In genomic region chr11:69245491-69246345, GRCh38 we compare ENCODE assay signal across 17 cellular contexts. TPM values are rescaled to one million over a fixed set of nuclear protein-coding genes. Genes with fewer than 3 reads are reported as not detected.
DNase-seq lines count a peak whose midpoint lies in the region; ATAC-seq and TF ChIP-seq lines count a peak whose summit lies in the region.
"Had no signal": no experiment of that assay in that cellular context is flagged by ENCODE, and none has a peak within 500 bp of the region (broad histone marks: within the 10 kb centered on the region; RNA-seq: fewer than 3 reads in every experiment).

No MANE protein-coding gene starts in this region.

- H3K4me3 ChIP-seq in right cardiac atrium (ENCODE audit: low read length) (no peak overlapping the region), left ventricle myocardium inferior (no peak overlapping the region), sigmoid colon (no peak overlapping the region)

- TF ChIP-seq EP300 in sigmoid colon (IDR thresholded peaks at IDR 0.05): no peak

- no peak overlapping the region for H3K27ac ChIP-seq in right cardiac atrium (ENCODE audit: low read length)
- H3K27ac ChIP-seq in left ventricle myocardium inferior (replicated peaks): peak overlapping the region; percentile 57
- H3K27ac ChIP-seq in sigmoid colon: no peak overlapping the region
- H3K27ac ChIP-seq: RWPE1 had no signal

- no peaks in the 10 kb centered on the region for H3K4me1 ChIP-seq in right cardiac atrium (ENCODE audit: control insufficient read depth, insufficient read depth, low read length)
- H3K4me1 ChIP-seq in left ventricle myocardium inferior: peaks cover 11% of the 10 kb centered on the region
- no peaks in the 10 kb centered on the region for H3K4me1 ChIP-seq in sigmoid colon

- no peaks in the 10 kb centered on the region for H3K9me3 ChIP-seq in right cardiac atrium (ENCODE audit: control insufficient read depth, low read length)
- no peaks in the 10 kb centered on the region for H3K9me3 ChIP-seq in left ventricle myocardium inferior (replicated peaks)
- H3K9me3 ChIP-seq in sigmoid colon: no peaks in the 10 kb centered on the region

- no peak for TF ChIP-seq POLR2A in sigmoid colon (IDR thresholded peaks at IDR 0.05)

- peak; percentile 75 for DNase-seq in cardiac septum (ENCODE audit: low spot score)
- DNase-seq in right cardiac atrium: no peak
- DNase-seq in left ventricle myocardium inferior: peak; percentile 51
- DNase-seq in sigmoid colon: peak; percentile 28
- no peak for DNase-seq in COLO668 (lab: John Stamatoyannopoulos, UW; ENCODE audit: unreplicated experiment)
- DNase-seq in cerebellar cortex (ENCODE audit: low spot score): no peak
- DNase-seq: CD4-positive, alpha-beta T cell; GOT3; KBM-7; NCI-H1092; NCI-H2107; NCI-H345; NCI-H69; NK-92 treated with Interleukin-12 subunit alpha and Interleukin-12 subunit beta, amount 100 ng/mL, for 24 hours had no signal

- H3K27me3 ChIP-seq in right cardiac atrium (ENCODE audit: control insufficient read depth, insufficient read depth) (no peaks in the 10 kb centered on the region), left ventricle myocardium inferior (ENCODE audit: low read depth) (peaks cover 4% of the 10 kb centered on the region), sigmoid colon (peaks cover 0 to 12% (median 0%) of the 10 kb centered on the region in 3 donors)

- ATAC-seq in right cardiac atrium: no peak
- no peak for ATAC-seq in HG03378 (IDR thresholded peaks at IDR 0.05; ENCODE audit: unreplicated experiment)

- 80% methylated on average over 16 of the region's 16 CpGs for WGBS in right cardiac atrium
- WGBS in sigmoid colon, 2 donors: 89 to 92% methylated on average over 16 of the region's 16 CpGs

- TF ChIP-seq CTCF in left ventricle myocardium inferior (IDR thresholded peaks at IDR 0.05; ENCODE audit: borderline replicate concordance) (no peak), sigmoid colon (IDR thresholded peaks at IDR 0.05) (no peak)

- intact Hi-C loops in cardiac septum (cut with DNase I): loop anchor here (10.0 kb wide), 1 partner anchor 131 kb away; no protein-coding TSS in a partner anchor
- intact Hi-C loops in right cardiac atrium (cut with DNase I): no loop called here
- intact Hi-C loops in left ventricle myocardium inferior (cut with micrococcal nuclease): no loop called here
- intact Hi-C loops in sigmoid colon (cut with DNase I): no loop called here

- no peaks in the 10 kb centered on the region for H3K36me3 ChIP-seq in left ventricle myocardium inferior
- no peaks in the 10 kb centered on the region for H3K36me3 ChIP-seq in sigmoid colon

RNA-seq across cellular contexts. Expression of gene MYEOV, which starts 48.2 kb away (rescaled TPM):
- not detected for total RNA-seq in cardiac septum
- total RNA-seq in right cardiac atrium: under 1 TPM in 1 of 4 donors, not detected in 3; 0.11 TPM
- not detected for polyA plus RNA-seq in right cardiac atrium
- not detected for total RNA-seq in left ventricle myocardium inferior
- total RNA-seq in sigmoid colon: not detected
- 10 to 100 TPM in 2 of 3 donors, 1 to 10 TPM in 1; 1.2 to 11.1 (median 10.1) TPM for polyA plus RNA-seq in sigmoid colon
- total RNA-seq: B cell; CD4-positive, alpha-beta T cell had no signal

Comparison
In these comparisons a context has a peak if more than half of its experiments do, and no peak if none do; other contexts are left out.
1. DNase-seq: peak in cardiac septum (single experiment), left ventricle myocardium inferior (single experiment) and sigmoid colon (single experiment); none in right cardiac atrium (0 of 3), COLO668 (single experiment) and cerebellar cortex (single experiment).